Comparison of ENCODE assay signal across 12 cellular contexts in genomic region chr1:21297975-21298374, GRCh38. TPM values are rescaled to one million over a fixed set of nuclear protein-coding genes. Genes with fewer than 3 reads are reported as not detected.
DNase-seq lines count a peak whose midpoint lies in the region; ATAC-seq and TF ChIP-seq lines count a peak whose summit lies in the region.
"Had no signal": no experiment of that assay in that cellular context is flagged by ENCODE, and none has a peak within 500 bp of the region (broad histone marks: within the 10 kb centered on the region; RNA-seq: fewer than 3 reads in every experiment).

No MANE protein-coding gene starts in this region.

- intact Hi-C loops in activated CD4-positive, alpha-beta T cell treated with anti-CD3 and anti-CD28 coated beads for 36 hours (cut with DNase I, micrococcal nuclease), result loop anchor here in 1 of 2 experiments (5.0 kb wide), 1 partner anchor 366 kb away; no protein-coding TSS in a partner anchor

- H3K4me3 Mint-ChIP-seq in activated CD4-positive, alpha-beta T cell treated with anti-CD3 and anti-CD28 coated beads for 36 hours, result no peak overlapping the region
- no peak overlapping the region for H3K4me3 Mint-ChIP-seq in activated CD4-positive, alpha-beta memory T cell treated with anti-CD3 and anti-CD28 coated beads, Interleukin-2, amount 10 ng/mL, durations not matched to agents 7 days and 5 days
- peak overlapping the region in 1 of 2 donors; percentile 19 for H3K4me3 Mint-ChIP-seq in stimulated activated naive B cell treated with anti-CD40 and anti-IgM and Interleukin-4, amounts not matched to agents 10 μg/mL and 1 μg/mL and 100 μg/mL, for 72 hours

- no peak for TF ChIP-seq CTCF in fibroblast of villous mesenchyme (IDR thresholded peaks at IDR 0.05; ENCODE audit: insufficient read depth, low read depth, low read length)

- DNase-seq in activated CD4-positive, alpha-beta T cell treated with anti-CD3 and anti-CD28 coated beads for 36 hours, result no peak
- DNase-seq in activated CD4-positive, alpha-beta T cell treated with anti-CD3 and anti-CD28 coated beads, Interleukin-2, amount 50 U/mL, for 1 hour, result no peak
- DNase-seq in activated CD4-positive, alpha-beta memory T cell treated with anti-CD3 and anti-CD28 coated beads, Interleukin-2, amount 10 ng/mL, durations not matched to agents 7 days and 5 days, result no peak
- DNase-seq in fibroblast of villous mesenchyme (ENCODE audit: low read depth) (peak; percentile 46), NCI-H1436 (lab: John Stamatoyannopoulos, UW) (no peak)
- no peak for DNase-seq in stimulated activated naive B cell treated with anti-CD40 and anti-IgM and Interleukin-4, amounts not matched to agents 10 μg/mL and 1 μg/mL and 100 μg/mL, for 72 hours
- DNase-seq in activated CD4-positive, CD25-positive, alpha-beta regulatory T cell (lab: John Stamatoyannopoulos, UW), result no peak
- DNase-seq: activated CD4-positive, alpha-beta T cell treated with anti-CD3 and anti-CD28 coated beads, Interleukin-2, amount 50 U/mL, for 4 hours; NCI-H1694 treated with DMSO at 0.1 percent for 48 hours; trophoblast cell had no signal

- no peaks in the 10 kb centered on the region for H3K27me3 Mint-ChIP-seq in activated CD4-positive, alpha-beta T cell treated with anti-CD3 and anti-CD28 coated beads for 36 hours
- no peaks in the 10 kb centered on the region for H3K27me3 Mint-ChIP-seq in activated CD4-positive, alpha-beta memory T cell treated with anti-CD3 and anti-CD28 coated beads, Interleukin-2, amount 10 ng/mL, durations not matched to agents 7 days and 5 days
- no peaks in the 10 kb centered on the region for H3K27me3 Mint-ChIP-seq in stimulated activated naive B cell treated with anti-CD40 and anti-IgM and Interleukin-4, amounts not matched to agents 10 μg/mL and 1 μg/mL and 100 μg/mL, for 72 hours

- POLR2A ChIA-PET in activated CD4-positive, alpha-beta T cell treated with anti-CD3 and anti-CD28 coated beads for 36 hours (lab: Charles Lee), result interaction anchor here (0.6 to 1.7 kb wide), 2 partner anchors 11 to 26 kb away, joined by 3 to 4 read pairs; no protein-coding TSS in a partner anchor
- POLR2A ChIA-PET in activated CD4-positive, alpha-beta memory T cell treated with anti-CD3 and anti-CD28 coated beads, Interleukin-2, amount 10 ng/mL, durations not matched to agents 7 days and 5 days (lab: Charles Lee), result interaction anchor here (1.0 to 8.6 kb wide), 4 partner anchors 27 to 47 kb away, joined by 3 to 76 read pairs (median 8); no protein-coding TSS in a partner anchor

- H3K36me3 Mint-ChIP-seq in activated CD4-positive, alpha-beta T cell treated with anti-CD3 and anti-CD28 coated beads for 36 hours (ENCODE audit: low read depth), result peaks cover 32% of the 10 kb centered on the region
- peaks cover 9% of the 10 kb centered on the region for H3K36me3 Mint-ChIP-seq in activated CD4-positive, alpha-beta memory T cell treated with anti-CD3 and anti-CD28 coated beads, Interleukin-2, amount 10 ng/mL, durations not matched to agents 7 days and 5 days (ENCODE audit: low read depth)
- H3K36me3 Mint-ChIP-seq in stimulated activated naive B cell treated with anti-CD40 and anti-IgM and Interleukin-4, amounts not matched to agents 10 μg/mL and 1 μg/mL and 100 μg/mL, for 72 hours, result peaks cover 8 to 30% of the 10 kb centered on the region in 2 donors

- H3K4me3 ChIP-seq in fibroblast of villous mesenchyme (ENCODE audit: low read depth, low read length), result no peak overlapping the region
- H3K4me3 ChIP-seq: Peyer's patch had no signal

- no peak for ATAC-seq in activated CD4-positive, alpha-beta T cell treated with anti-CD3 and anti-CD28 coated beads for 36 hours
- no peak for ATAC-seq in stimulated activated naive B cell treated with anti-CD40 and anti-IgM and Interleukin-4, amounts not matched to agents 10 μg/mL and 1 μg/mL and 100 μg/mL, for 72 hours (replicated peaks)
- no peak for ATAC-seq in GM21381 (IDR thresholded peaks at IDR 0.05; ENCODE audit: unreplicated experiment)

- peaks cover 86% of the 10 kb centered on the region for H3K4me1 Mint-ChIP-seq in activated CD4-positive, alpha-beta T cell treated with anti-CD3 and anti-CD28 coated beads for 36 hours
- H3K4me1 Mint-ChIP-seq in activated CD4-positive, alpha-beta memory T cell treated with anti-CD3 and anti-CD28 coated beads, Interleukin-2, amount 10 ng/mL, durations not matched to agents 7 days and 5 days, result peaks cover 75% of the 10 kb centered on the region
- peaks cover 61 to 91% of the 10 kb centered on the region in 2 donors for H3K4me1 Mint-ChIP-seq in stimulated activated naive B cell treated with anti-CD40 and anti-IgM and Interleukin-4, amounts not matched to agents 10 μg/mL and 1 μg/mL and 100 μg/mL, for 72 hours

- no peaks in the 10 kb centered on the region for H3K9me3 Mint-ChIP-seq in activated CD4-positive, alpha-beta T cell treated with anti-CD3 and anti-CD28 coated beads for 36 hours (ENCODE audit: low read depth)
- no peaks in the 10 kb centered on the region for H3K9me3 Mint-ChIP-seq in activated CD4-positive, alpha-beta memory T cell treated with anti-CD3 and anti-CD28 coated beads, Interleukin-2, amount 10 ng/mL, durations not matched to agents 7 days and 5 days
- no peaks in the 10 kb centered on the region for H3K9me3 Mint-ChIP-seq in stimulated activated naive B cell treated with anti-CD40 and anti-IgM and Interleukin-4, amounts not matched to agents 10 μg/mL and 1 μg/mL and 100 μg/mL, for 72 hours

- CTCF ChIA-PET in activated CD4-positive, alpha-beta T cell treated with anti-CD3 and anti-CD28 coated beads for 36 hours (lab: Charles Lee), result interaction anchor here (1.5 to 2.2 kb wide), 2 partner anchors 25 to 28 kb away, joined by 5 to 11 read pairs; no protein-coding TSS in a partner anchor
- CTCF ChIA-PET in activated CD4-positive, alpha-beta memory T cell treated with anti-CD3 and anti-CD28 coated beads, Interleukin-2, amount 10 ng/mL, durations not matched to agents 7 days and 5 days (lab: Charles Lee), result interaction anchor here (2.8 kb wide), 1 partner anchor 28 kb away, joined by 18 read pairs; no protein-coding TSS in a partner anchor

- peak overlapping the region; percentile 80 for H3K27ac Mint-ChIP-seq in activated CD4-positive, alpha-beta T cell treated with anti-CD3 and anti-CD28 coated beads for 36 hours
- H3K27ac Mint-ChIP-seq in activated CD4-positive, alpha-beta memory T cell treated with anti-CD3 and anti-CD28 coated beads, Interleukin-2, amount 10 ng/mL, durations not matched to agents 7 days and 5 days, result peak overlapping the region; percentile 52
- H3K27ac Mint-ChIP-seq in stimulated activated naive B cell treated with anti-CD40 and anti-IgM and Interleukin-4, amounts not matched to agents 10 μg/mL and 1 μg/mL and 100 μg/mL, for 72 hours, result peak overlapping the region; percentile 85

RNA-seq across cellular contexts. Expression of gene ECE1, which starts 7.7 kb away (rescaled TPM):
- 100 to 1,000 TPM; 130 to 162 TPM for total RNA-seq in activated CD4-positive, alpha-beta T cell treated with anti-CD3 and anti-CD28 coated beads for 36 hours
- 10 to 100 TPM; 85.3 to 87.9 TPM for total RNA-seq in activated CD4-positive, alpha-beta memory T cell treated with anti-CD3 and anti-CD28 coated beads, Interleukin-2, amount 10 ng/mL, durations not matched to agents 7 days and 5 days
- total RNA-seq in fibroblast of villous mesenchyme, result 127 and 141 TPM in 2 replicates
